In the genomic region with DNA sequence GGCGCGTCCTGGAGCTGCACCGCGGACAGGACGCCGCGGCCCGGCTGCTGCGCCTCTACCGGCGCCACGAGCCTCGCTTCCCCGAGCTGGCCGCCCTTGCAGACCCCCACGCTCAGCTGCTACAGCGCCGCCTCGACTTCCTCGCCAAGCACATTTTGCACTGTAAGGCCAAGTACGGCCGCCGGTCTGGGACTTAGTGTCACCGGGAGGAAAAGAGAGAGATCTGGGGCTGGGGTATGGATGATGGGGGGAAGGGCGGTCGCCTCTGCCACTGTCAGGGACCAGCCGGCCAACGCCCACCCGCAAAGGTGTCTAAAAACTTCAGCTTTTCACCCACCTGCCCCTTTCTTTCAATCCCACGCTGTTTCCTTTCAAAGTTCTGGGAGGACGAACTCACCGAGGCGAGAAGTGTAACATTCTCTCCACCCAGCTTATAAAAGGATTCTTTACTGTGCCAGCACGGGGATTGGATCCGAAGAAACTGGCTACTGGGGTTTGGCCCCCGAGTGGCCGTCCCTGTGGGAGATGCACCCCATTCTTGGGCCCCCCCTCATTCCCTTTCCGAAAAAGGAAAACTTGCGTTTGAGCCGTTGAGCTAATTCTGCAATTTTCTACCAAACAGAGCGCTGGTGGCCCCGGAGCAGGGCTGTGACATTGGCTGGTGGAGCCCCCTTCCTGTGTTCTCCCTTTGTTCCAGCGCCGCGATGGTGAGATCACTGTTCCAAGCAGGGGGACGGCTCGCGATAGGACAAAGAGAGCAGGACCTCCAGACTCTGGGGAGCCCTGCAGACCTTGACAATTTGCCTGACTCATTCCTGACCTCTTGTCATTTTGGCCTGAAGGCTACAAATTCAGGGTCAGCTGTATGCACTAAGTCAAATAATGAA, we compare ENCODE assay signal across 8 cellular contexts. TPM values are rescaled to one million over a fixed set of nuclear protein-coding genes. Genes with fewer than 3 reads are reported as not detected.
DNase-seq lines count a peak whose midpoint lies in the region; ATAC-seq, FAIRE-seq and TF ChIP-seq lines count a peak whose summit lies in the region.

No MANE protein-coding gene starts in this region.

- TF ChIP-seq EP300 in A549 (IDR thresholded peaks at IDR 0.05): no peak

- CTCF ChIA-PET in A549 (lab: Yijun Ruan, JAX): interaction anchor here (0.7 to 3.9 kb wide), 23 partner anchors 9 to 655 kb away, joined by 3 to 35 read pairs (median 4); a partner anchor contains a TSS
- CTCF ChIA-PET in IMR-90 (lab: Yijun Ruan, JAX): interaction anchor here (1.0 to 1.9 kb wide), 3 partner anchors 144 to 512 kb away, joined by 3 to 16 read pairs (median 4); no protein-coding TSS in a partner anchor

- TF ChIP-seq RAD21 in A549 (conservative IDR thresholded peaks at IDR 0.05 in 1 of 2, IDR thresholded peaks at IDR 0.05 in 1 of 2) (no peak), IMR-90 (IDR thresholded peaks at IDR 0.05; ENCODE audit: low read length) (no peak)

- intact Hi-C loops in IMR-90 (cut with micrococcal nuclease): loop anchor here (5.0 to 10.0 kb wide), 6 partner anchors 57 to 532 kb away; a partner anchor contains a TSS
- intact Hi-C loops in heart left ventricle (cut with DNase I): loop anchor here (2.0 to 10.0 kb wide), 15 partner anchors 42 to 857 kb away; a partner anchor contains a TSS
- intact Hi-C loops in posterior cingulate gyrus (cut with DNase I): loop anchor here (5.0 to 10.0 kb wide), 4 partner anchors 125 to 872 kb away; no protein-coding TSS in a partner anchor

- peak overlapping the region; percentile 95 for H3K23ac ChIP-seq in IMR-90 (ENCODE audit: low read depth, low read length)

- peaks cover 14% of the 10 kb centered on the region for H3K9me1 ChIP-seq in IMR-90 (ENCODE audit: insufficient read depth, low read length)

- no peaks in the 10 kb centered on the region; the same call in 1 of the 2 replicates for H4K20me1 ChIP-seq in IMR-90 (ENCODE audit: insufficient read depth, low read length)

- peak overlapping the region; percentile 82 for H2BK5ac ChIP-seq in IMR-90 (ENCODE audit: low read depth, low read length, poor library complexity, severe bottlenecking)

- H3K4ac ChIP-seq in IMR-90 (ENCODE audit: low read depth, low read length): peak overlapping the region; percentile 94

- no peak for FAIRE-seq in A549 (lab: Jason Lieb, UNC)

- peak overlapping the region; percentile 80 for H2AFZ ChIP-seq in IMR-90 (replicated peaks; ENCODE audit: low read length, poor library complexity)

- H3K36me3 ChIP-seq in IMR-90 (ENCODE audit: control insufficient read depth, insufficient read depth, low read length) (no peaks in the 10 kb centered on the region), heart left ventricle (no peaks in the 10 kb centered on the region)

- H3K18ac ChIP-seq in IMR-90 (ENCODE audit: low read depth, low read length): peak overlapping the region; percentile 50

- H2BK120ac ChIP-seq in IMR-90 (ENCODE audit: low read depth, low read length): peak overlapping the region; percentile 70

- no peak; the same call in 2 of the 3 replicates for TF ChIP-seq CTCF in A549 (IDR thresholded peaks at IDR 0.05)
- TF ChIP-seq CTCF in GM12875 (IDR thresholded peaks at IDR 0.05; ENCODE audit: borderline replicate concordance, insufficient read depth, low read depth, low read length): peak; percentile 25; the same call in 1 of the 2 replicates
- 0 out of 2 replicates have a peak, but pooled peaks have one; percentile 5 for TF ChIP-seq CTCF in IMR-90 (conservative IDR thresholded peaks at IDR 0.05; ENCODE audit: low read depth, low read length)
- peak in 1 of 12 donors; percentile 22 for TF ChIP-seq CTCF in heart left ventricle (IDR thresholded peaks at IDR 0.05)

- peaks cover 42% of the 10 kb centered on the region for H3K27me3 Mint-ChIP-seq in activated T-helper 17 cell treated with anti-CD3 and anti-CD28 coated beads, Interleukin-2, amount 50 U/mL, for 72 hours

- peak overlapping the region; percentile 26 for H4K5ac ChIP-seq in IMR-90 (ENCODE audit: low read depth, low read length)

- H3K4me2 ChIP-seq in A549 (peak overlapping the region; percentile 94), IMR-90 (ENCODE audit: low read depth, low read length) (peak overlapping the region; percentile 87)

- H3K36me3 Mint-ChIP-seq in activated T-helper 17 cell treated with anti-CD3 and anti-CD28 coated beads, Interleukin-2, amount 50 U/mL, for 72 hours (ENCODE audit: low read depth): peaks cover 4% of the 10 kb centered on the region

- H2BK20ac ChIP-seq in IMR-90 (ENCODE audit: low read depth, low read length): peak overlapping the region; percentile 77

- peak overlapping the region; percentile 35; the same call in 2 of the 3 replicates for H2BK15ac ChIP-seq in IMR-90 (ENCODE audit: low read depth, low read length)

- no peaks in the 10 kb centered on the region for H3K9me3 ChIP-seq in A549
- no peaks in the 10 kb centered on the region for H3K9me3 ChIP-seq in IMR-90 (ENCODE audit: control insufficient read depth, insufficient read depth, low read length)
- no peaks in the 10 kb centered on the region for H3K9me3 ChIP-seq in heart left ventricle

- ATAC-seq in A549: peak; percentile 0 to 18; a peak in 3 of 6 replicates
- no peak; the same call in 1 of the 2 replicates for ATAC-seq in IMR-90 (ENCODE audit: low read depth)
- ATAC-seq in activated T-helper 17 cell treated with anti-CD3 and anti-CD28 coated beads, Interleukin-2, amount 50 U/mL, for 72 hours (replicated peaks): no peak
- peak in 3 of 4 donors; percentile 16 to 45 (median 30) for ATAC-seq in heart left ventricle

- H2AK9ac ChIP-seq in IMR-90 (replicated peaks; ENCODE audit: low read depth, low read length, poor library complexity): peak overlapping the region; percentile 96

- 10% methylated on average over 34 of the region's 48 CpGs for WGBS in A549 (ENCODE audit: missing lambda C conversion rate)
- WGBS in IMR-90 (ENCODE audit: extremely low coverage in 2 of 2, insufficient read length in 1 of 2), 2 experiments: 3% methylated on average over 28 of the region's 48 CpGs; no CpG with 5 or more reads in 1 of the 2 experiments
- WGBS in heart left ventricle, 4 donors: 3 to 6% (median 4%) methylated on average over 36 to 48 of the region's 48 CpGs

- no peaks in the 10 kb centered on the region for H3K9me3 Mint-ChIP-seq in activated T-helper 17 cell treated with anti-CD3 and anti-CD28 coated beads, Interleukin-2, amount 50 U/mL, for 72 hours

- in situ Hi-C loops in IMR-90 (cut with MboI; ENCODE audit: low sequenced_read_pairs): loop anchor here (5.0 to 25.0 kb wide), 3 partner anchors 515 to 842 kb away; no protein-coding TSS in a partner anchor

- no peak overlapping the region for H3K27ac Mint-ChIP-seq in activated T-helper 17 cell treated with anti-CD3 and anti-CD28 coated beads, Interleukin-2, amount 50 U/mL, for 72 hours

- peak overlapping the region; percentile 61 for H3K9ac ChIP-seq in IMR-90 (ENCODE audit: low read depth, low read length)

- peak overlapping the region; percentile 81 to 83 for H4K8ac ChIP-seq in IMR-90 (ENCODE audit: low read depth in 2 of 2, low read length in 2 of 2)

- no peaks in the 10 kb centered on the region for H3K27me3 ChIP-seq in IMR-90 (ENCODE audit: control insufficient read depth, insufficient read depth, low read length)
- peaks cover 0 to 53% (median 0%) of the 10 kb centered on the region in 9 donors for H3K27me3 ChIP-seq in heart left ventricle

- H3K4me1 Mint-ChIP-seq in activated T-helper 17 cell treated with anti-CD3 and anti-CD28 coated beads, Interleukin-2, amount 50 U/mL, for 72 hours: no peaks in the 10 kb centered on the region

- H3K56ac ChIP-seq in IMR-90 (ENCODE audit: extremely low read depth, insufficient read depth, low read length): peak overlapping the region; percentile 67; the same call in 1 of the 2 replicates

- peak overlapping the region; percentile 97 for H3K14ac ChIP-seq in IMR-90 (replicated peaks; ENCODE audit: low read depth, low read length)

- peak overlapping the region; percentile 94 to 97 for H3K27ac ChIP-seq in A549
- peak overlapping the region; percentile 76 for H3K27ac ChIP-seq in IMR-90 (ENCODE audit: insufficient read depth, low read length)
- peak overlapping the region in 4 of 12 donors; percentile 2 to 91 (median 37) for H3K27ac ChIP-seq in heart left ventricle

- DNase-seq in A549 (ENCODE audit: low read depth in 1 of 2, low spot score in 1 of 2): peak; percentile 18 to 42
- peak; percentile 45 for DNase-seq in IMR-90
- peak in 4 of 5 donors; percentile 34 to 59 (median 48) for DNase-seq in heart left ventricle
- DNase-seq in posterior cingulate gyrus: peak; percentile 25 to 91 (median 36)
- DNase-seq in T-helper 9 cell: no peak
- no peak for DNase-seq in stimulated activated naive CD4-positive, alpha-beta T cell (lab: John Stamatoyannopoulos, UW)

- H2AK5ac ChIP-seq in IMR-90 (ENCODE audit: low read depth, low read length): peak overlapping the region; percentile 64

- BruUV-seq in IMR-90 (replicated peaks; lab: Mats Ljungman, UMichigan): TSS peak; percentile 54

- POLR2A ChIA-PET in A549 (lab: Yijun Ruan, JAX): interaction anchor here (0.6 to 1.7 kb wide), 4 partner anchors 18 to 540 kb away, joined by 3 to 5 read pairs (median 4); a partner anchor contains a TSS
- POLR2A ChIA-PET in IMR-90 (lab: Charles Lee; ENCODE audit: unreplicated experiment): no interaction called here

- H4K91ac ChIP-seq in IMR-90 (ENCODE audit: insufficient read depth, low read depth, low read length): peak overlapping the region; percentile 58

- TF ChIP-seq POLR2A in A549 (IDR thresholded peaks at IDR 0.05; ENCODE audit: low read length) (no peak), IMR-90 (IDR thresholded peaks at IDR 0.05; ENCODE audit: low read depth, low read length) (no peak; the same call in 1 of the 2 replicates), heart left ventricle (IDR thresholded peaks at IDR 0.05) (no peak)

- dilution Hi-C loops in IMR-90 (cut with HindIII; ENCODE audit: low sequenced_read_pairs, unreplicated experiment): no loop called here

- peak overlapping the region; percentile 47 for H3K4me3 Mint-ChIP-seq in activated T-helper 17 cell treated with anti-CD3 and anti-CD28 coated beads, Interleukin-2, amount 50 U/mL, for 72 hours

- peaks cover 14 to 35% of the 10 kb centered on the region in 2 experiments for H3K79me1 ChIP-seq in IMR-90 (ENCODE audit: low read depth in 1 of 2, low read length in 2 of 2)

- H3K4me1 ChIP-seq in A549 (peaks cover 43% of the 10 kb centered on the region; the same call in 2 of the 3 replicates), IMR-90 (ENCODE audit: control insufficient read depth, insufficient read depth, low read length) (peaks cover 15% of the 10 kb centered on the region), heart left ventricle (peaks cover 3 to 55% (median 28%) of the 10 kb centered on the region in 12 donors)

- H3K4me3 ChIP-seq in A549: peak overlapping the region; percentile 90
- peak overlapping the region; percentile 79 for H3K4me3 ChIP-seq in GM12875 (ENCODE audit: low read depth, low read length)
- peak overlapping the region; percentile 67 for H3K4me3 ChIP-seq in IMR-90 (ENCODE audit: insufficient read depth, low read depth, low read length)
- H3K4me3 ChIP-seq in heart left ventricle: peak overlapping the region; percentile 49 to 73 (median 63)

RNA-seq across cellular contexts. Expression of a gene that starts 1.7 kb away (rescaled TPM):
- polyA plus RNA-seq in A549 (2011; rRNA removed): 6.5 and 7.1 TPM in 2 replicates
- 16.4 and 23.4 TPM in 2 replicates for polyA plus RNA-seq in A549 (2012; cell fraction: cytosol; rRNA removed)
- 23.7 and 31.3 TPM in 2 replicates for polyA plus RNA-seq in A549 (2012; cell fraction: nucleus; rRNA removed)
- polyA plus RNA-seq in A549 (2017; fragmentation: RNase III; extraction: RNeasy Plus Mini Kit Qiagen cat#74134 plus additional on column Dnase treatment): 14.5 to 17.9 TPM (median 15.6 TPM) in 3 replicates
- 5.4 and 5.9 TPM in 2 replicates for polyA minus RNA-seq in A549 (2011; rRNA and poly(A)+ RNA removed)
- 8.1 and 8.4 TPM in 2 replicates for total RNA-seq in IMR-90 (2012; rRNA removed)
- polyA plus RNA-seq in IMR-90 (2012; rRNA removed): 11.2 and 14.2 TPM in 2 replicates
- polyA plus RNA-seq in IMR-90 (2012; cell fraction: cytosol; rRNA removed): 16.5 and 30.3 TPM in 2 replicates
- polyA plus RNA-seq in IMR-90 (2012; cell fraction: nucleus; rRNA removed; ENCODE audit: low replicate concordance): 12.9 and 26.1 TPM in 2 replicates
- total RNA-seq in activated T-helper 17 cell treated with anti-CD3 and anti-CD28 coated beads, Interleukin-2, amount 50 U/mL, for 72 hours: under 1 TPM; 0.21 to 0.48 TPM
- 1 to 10 TPM in 8 of 9 donors, under 1 TPM in 1; 0.55 to 7.2 (median 2.3) TPM for total RNA-seq in heart left ventricle
- 1 to 10 TPM in 1 of 2 donors, under 1 TPM in 1; 0.61 to 3.3 TPM for polyA plus RNA-seq in heart left ventricle

RNA-seq across cellular contexts. Expression of a gene that starts 42.6 kb away (rescaled TPM):
- polyA plus RNA-seq in A549 (2011; rRNA removed) (70.4 and 102 TPM in 2 replicates), A549 (2017; fragmentation: RNase III; extraction: RNeasy Plus Mini Kit Qiagen cat#74134 plus additional on column Dnase treatment) (19.3 to 23.7 TPM (median 20.9 TPM) in 3 replicates), IMR-90 (2012; rRNA removed) (43.8 and 50.7 TPM in 2 replicates), heart left ventricle (10 to 100 TPM in 1 of 2 donors, 1 to 10 TPM in 1; 7.9 to 26.7 TPM)
- 20.3 and 20.4 TPM in 2 replicates for polyA plus RNA-seq in A549 (2012; cell fraction: cytosol; rRNA removed)
- 11.3 and 21.5 TPM in 2 replicates for polyA plus RNA-seq in A549 (2012; cell fraction: nucleus; rRNA removed)
- 91.7 and 113 TPM in 2 replicates for polyA minus RNA-seq in A549 (2011; rRNA and poly(A)+ RNA removed)
- total RNA-seq in IMR-90 (2012; rRNA removed) (99.4 and 104 TPM in 2 replicates), heart left ventricle (10 to 100 TPM; 34.5 to 55.3 (median 48.0) TPM)
- 14.3 and 35.8 TPM in 2 replicates for polyA plus RNA-seq in IMR-90 (2012; cell fraction: cytosol; rRNA removed)
- 14.1 and 56.8 TPM in 2 replicates for polyA plus RNA-seq in IMR-90 (2012; cell fraction: nucleus; rRNA removed; ENCODE audit: low replicate concordance)
- total RNA-seq in activated T-helper 17 cell treated with anti-CD3 and anti-CD28 coated beads, Interleukin-2, amount 50 U/mL, for 72 hours: 10 to 100 TPM; 14.3 to 17.7 TPM

Comparison
In these comparisons a context has a peak if more than half of its experiments do, and no peak if none do; other contexts are left out.
1. ATAC-seq: peak in A549 (2 of 2) and heart left ventricle (3 of 4); none in IMR-90 (single experiment) and activated T-helper 17 cell treated with anti-CD3 and anti-CD28 coated beads, Interleukin-2, amount 50 U/mL, for 72 hours (single experiment).
2. DNase-seq: peak in A549 (2 of 2), IMR-90 (single experiment), heart left ventricle (4 of 5) and posterior cingulate gyrus (10 of 10); none in T-helper 9 cell (single experiment) and stimulated activated naive CD4-positive, alpha-beta T cell (0 of 6).
3. Peak in every context shown above with its lines, with median percentiles within 50 percentile points of each other: H3K4me3 ChIP-seq.